Comparison of ENCODE assay signal across 1 cellular context in the genomic region with DNA sequence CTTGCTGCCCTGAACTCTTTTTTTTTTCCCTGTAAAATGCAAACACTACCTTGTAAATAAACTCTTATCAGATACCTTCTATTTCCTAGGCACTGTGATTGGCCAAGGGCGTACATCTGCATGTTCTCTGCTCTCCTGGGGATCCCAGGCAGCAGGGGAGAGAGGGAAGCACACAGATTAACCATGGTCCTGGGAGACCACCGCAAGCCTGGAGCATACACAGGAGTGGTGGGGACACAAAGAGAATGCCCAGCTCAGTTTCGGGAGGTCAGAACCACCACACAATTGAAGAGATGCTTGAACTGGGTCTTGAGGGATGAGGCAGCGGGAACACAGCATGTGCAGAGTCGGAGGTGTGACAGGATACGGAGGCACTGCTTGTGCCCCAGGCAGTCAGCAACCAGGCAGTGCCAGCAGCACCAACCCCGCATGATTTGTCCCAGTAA.
TF ChIP-seq lines count a peak whose summit lies in the region.

No MANE protein-coding gene starts in this region.

TF ChIP-seq in H1, 55 proteins besides CTCF, POLR2A, EP300 and RAD21 (continued from another document):
- TF ChIP-seq, protein P1, sequence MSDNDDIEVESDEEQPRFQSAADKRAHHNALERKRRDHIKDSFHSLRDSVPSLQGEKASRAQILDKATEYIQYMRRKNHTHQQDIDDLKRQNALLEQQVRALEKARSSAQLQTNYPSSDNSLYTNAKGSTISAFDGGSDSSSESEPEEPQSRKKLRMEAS (IDR thresholded peaks at IDR 0.05): peak; percentile 22; the same call in 1 of the 2 replicates
TF ChIP-seq in H1: peak in this region for 1.
